ENCODE assay signal across 8 cellular contexts in the genomic region with DNA sequence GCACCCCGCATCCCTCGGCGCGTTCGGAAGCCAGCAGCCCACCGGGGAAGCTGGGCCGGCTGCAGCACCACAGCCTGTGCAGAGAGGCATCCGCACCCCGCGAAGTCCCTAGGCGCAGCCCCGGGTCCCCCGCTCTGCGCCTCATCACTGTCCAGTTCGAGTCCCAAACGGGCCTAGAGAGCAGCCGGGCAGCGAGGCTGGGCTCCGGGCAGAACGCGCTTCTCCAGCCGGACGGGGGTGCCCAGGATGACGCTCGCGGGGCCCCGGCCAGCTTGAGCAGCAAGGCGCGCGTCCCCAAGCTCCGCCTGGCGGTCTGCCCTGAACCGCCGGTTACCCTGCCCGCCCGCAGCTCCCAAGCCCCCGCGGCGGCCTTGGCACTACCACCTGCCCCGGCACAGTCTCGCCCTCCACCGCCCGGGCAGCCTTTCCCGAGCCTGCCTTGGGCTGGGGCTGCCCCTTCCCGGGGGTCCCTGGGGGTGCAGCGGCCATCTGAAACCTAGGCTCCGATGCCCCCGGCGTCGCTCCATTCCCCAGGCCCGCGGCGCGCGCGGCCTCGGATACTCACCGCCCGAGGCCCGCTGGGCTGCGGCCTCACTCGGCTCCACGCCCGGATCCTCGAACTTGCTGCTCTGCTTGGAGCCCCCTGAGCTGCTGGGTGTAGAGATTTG. TPM values are rescaled to one million over a fixed set of nuclear protein-coding genes. Genes with fewer than 3 reads are reported as not detected.
DNase-seq lines count a peak whose midpoint lies in the region; ATAC-seq and TF ChIP-seq lines count a peak whose summit lies in the region.

No MANE protein-coding gene starts in this region.

- H3K36me3 ChIP-seq in CD4-positive, CD25-positive, alpha-beta regulatory T cell (ENCODE audit: control insufficient read depth, insufficient read depth, low read length), result no peaks in the 10 kb centered on the region
- H3K36me3 ChIP-seq in colonic mucosa (no peaks in the 10 kb centered on the region), right lobe of liver (no peaks in the 10 kb centered on the region)

- H3K27ac ChIP-seq in CD4-positive, CD25-positive, alpha-beta regulatory T cell (ENCODE audit: insufficient read depth, low read length, poor library complexity, severe bottlenecking), result no peak overlapping the region
- H3K27ac ChIP-seq in colonic mucosa, result no peak overlapping the region
- H3K27ac ChIP-seq in right lobe of liver, result peak overlapping the region in 2 of 3 donors; percentile 22 to 33

- peaks cover 38% of the 10 kb centered on the region for H3K27me3 Mint-ChIP-seq in CD4-positive, CD25-positive, alpha-beta regulatory T cell

- WGBS in right lobe of liver (ENCODE audit: insufficient coverage, low coverage, low lambda C conversion rate, missing lambda C conversion rate), result no CpG with 5 or more reads among the region's 65 CpGs

- no peak for TF ChIP-seq POLR2A in right lobe of liver (IDR thresholded peaks at IDR 0.05)

- H3K4me3 Mint-ChIP-seq in CD4-positive, CD25-positive, alpha-beta regulatory T cell, result peak overlapping the region; percentile 86 to 93 (median 88)

- ATAC-seq in CD4-positive, CD25-positive, alpha-beta regulatory T cell (ENCODE audit: low read depth in 2 of 2), result peak; percentile 26 to 35
- peak; percentile 42 for ATAC-seq in GM19397 (IDR thresholded peaks at IDR 0.05; ENCODE audit: unreplicated experiment)
- peak; percentile 33 to 48 for ATAC-seq in activated CD4-positive, CD25-positive, alpha-beta regulatory T cell treated with anti-CD3 and anti-CD28 coated beads, Interleukin-2, amount 50 U/mL, for 24 hours
- peak; percentile 55 to 57 (median 56) for ATAC-seq in right lobe of liver

- peaks cover 23% of the 10 kb centered on the region for H3K4me1 ChIP-seq in CD4-positive, CD25-positive, alpha-beta regulatory T cell (ENCODE audit: control insufficient read depth, insufficient read depth, low read length, poor library complexity, severe bottlenecking)
- H3K4me1 ChIP-seq in colonic mucosa, result no peaks in the 10 kb centered on the region
- peaks cover 0 to 6% (median 3%) of the 10 kb centered on the region in 4 donors for H3K4me1 ChIP-seq in right lobe of liver

- TF ChIP-seq CTCF in colonic mucosa (IDR thresholded peaks at IDR 0.05), result no peak
- TF ChIP-seq CTCF in right lobe of liver (IDR thresholded peaks at IDR 0.05), result peak in 1 of 4 donors; percentile 15

- no peaks in the 10 kb centered on the region for H3K27me3 ChIP-seq in CD4-positive, CD25-positive, alpha-beta regulatory T cell (ENCODE audit: control insufficient read depth, insufficient read depth, low read length)
- H3K27me3 ChIP-seq in colonic mucosa (no peaks in the 10 kb centered on the region), right lobe of liver (no peaks in the 10 kb centered on the region)

- peaks cover 0 to 23% (median 5%) of the 10 kb centered on the region in 4 donors for H3K4me1 Mint-ChIP-seq in CD4-positive, CD25-positive, alpha-beta regulatory T cell

- H3K36me3 Mint-ChIP-seq in CD4-positive, CD25-positive, alpha-beta regulatory T cell, result peaks cover 5% of the 10 kb centered on the region

- H3K4me3 ChIP-seq in CD4-positive, CD25-positive, alpha-beta regulatory T cell (ENCODE audit: low read depth, low read length), result no peak overlapping the region
- peak overlapping the region; percentile 65 for H3K4me3 ChIP-seq in colonic mucosa
- H3K4me3 ChIP-seq in right lobe of liver, result peak overlapping the region; percentile 51 to 63 (median 59)

- peak; percentile 1 to 64 (median 44) for DNase-seq in CD4-positive, CD25-positive, alpha-beta regulatory T cell
- peak; percentile 67 for DNase-seq in KG1 (lab: John Stamatoyannopoulos, UW)
- DNase-seq in colonic mucosa, result peak; percentile 56
- DNase-seq in right lobe of liver, result peak; percentile 58 to 73 (median 61)
- DNase-seq in stimulated activated CD4-positive, alpha-beta T cell treated with anti-CD3 and anti-CD28 coated beads, Interleukin-4, amount 100 ng/mL, for 1 hour, result peak; percentile 50
- DNase-seq in NCI-H226, result no peak

- H3K9ac ChIP-seq in colonic mucosa (ENCODE audit: low read depth in 2 of 2, low read length in 2 of 2), result peak overlapping the region; percentile 76 to 88

- intact Hi-C loops in colonic mucosa (cut with DNase I) (loop anchor here (2.0 to 5.0 kb wide), 3 partner anchors 56 to 544 kb away; no protein-coding TSS in a partner anchor), right lobe of liver (cut with DNase I) (no loop called here)

- peaks cover 0 to 3% (median 0%) of the 10 kb centered on the region in 7 donors for H3K9me3 Mint-ChIP-seq in CD4-positive, CD25-positive, alpha-beta regulatory T cell

- no peaks in the 10 kb centered on the region for H3K9me3 ChIP-seq in CD4-positive, CD25-positive, alpha-beta regulatory T cell (ENCODE audit: control insufficient read depth in 2 of 2, low read length in 2 of 2)
- no peaks in the 10 kb centered on the region for H3K9me3 ChIP-seq in colonic mucosa
- no peaks in the 10 kb centered on the region for H3K9me3 ChIP-seq in right lobe of liver

- H3K27ac Mint-ChIP-seq in CD4-positive, CD25-positive, alpha-beta regulatory T cell, result peak overlapping the region in 1 of 3 donors; percentile 56

RNA-seq across cellular contexts. Expression of gene SLC16A14, which starts 0.6 kb away (rescaled TPM):
- not detected for total RNA-seq in CD4-positive, CD25-positive, alpha-beta regulatory T cell
- under 1 TPM in 2 of 4 donors, not detected in 2; 0.10 to 0.14 TPM for polyA plus RNA-seq in CD4-positive, CD25-positive, alpha-beta regulatory T cell
- total RNA-seq in colonic mucosa, result 1 to 10 TPM; 5.3 to 7.9 TPM
- total RNA-seq in right lobe of liver, result 1 to 10 TPM in 1 of 6 experiments, under 1 TPM in 5; 0.14 to 2.1 (median 0.60) TPM

Comparison
In these comparisons a context has a peak if more than half of its experiments do, and no peak if none do; other contexts are left out.
1. H3K27ac ChIP-seq: peak in right lobe of liver (2 of 3); none in CD4-positive, CD25-positive, alpha-beta regulatory T cell (single experiment) and colonic mucosa (single experiment).
2. Peak in every context shown above with its lines, with median percentiles within 50 percentile points of each other: ATAC-seq.